ENCODE assay signal across 8 cellular contexts in genomic region chr17:4635823-4636375, GRCh38. TPM values are rescaled to one million over a fixed set of nuclear protein-coding genes. Genes with fewer than 3 reads are reported as not detected.
DNase-seq lines count a peak whose midpoint lies in the region; FAIRE-seq and TF ChIP-seq lines count a peak whose summit lies in the region.

No MANE protein-coding gene starts in this region.

- intact Hi-C loops in tibial artery (cut with DNase I; ENCODE audit: low total_unique reads) = no loop called here

- no peaks in the 10 kb centered on the region for H3K79me2 ChIP-seq in MM.1S (ENCODE audit: low read length)

- DNase-seq in GM19238 (ENCODE audit: insufficient read length, low spot score) (peak; percentile 31), MM.1S (peak; percentile 8), germinal center (ENCODE audit: low spot score) (peak; percentile 56), tibial artery (no peak), ecto neural progenitor cell (ENCODE audit: low spot score) (no peak), small intestine (no peak), NCI-H526 (lab: John Stamatoyannopoulos, UW) (no peak)

- H2AFZ ChIP-seq in MM.1S (ENCODE audit: low read length) = peak overlapping the region; percentile 15; the same call in 1 of the 2 replicates

- WGBS in small intestine, 3 donors = 9 to 13% (median 12%) methylated on average over 9 to 10 of the region's 10 CpGs

- H4K20me1 ChIP-seq in MM.1S (ENCODE audit: insufficient read depth, low read length) = no peaks in the 10 kb centered on the region

- no peak for TF ChIP-seq CTCF in MM.1S (IDR thresholded peaks at IDR 0.05; ENCODE audit: low read length)
- no peak for TF ChIP-seq CTCF in tibial artery (IDR thresholded peaks at IDR 0.05)

- no peaks in the 10 kb centered on the region for H3F3A ChIP-seq in MM.1S (ENCODE audit: insufficient read depth, low read length)

- H3K9ac ChIP-seq in ES-I3 (ENCODE audit: low read depth, low read length) (peak overlapping the region; percentile 11; the same call in 1 of the 2 replicates), MM.1S (ENCODE audit: low read length) (no peak overlapping the region)

- no peak for FAIRE-seq in small intestine (lab: Jason Lieb, UNC)

- no peaks in the 10 kb centered on the region for H3K36me3 ChIP-seq in ES-I3 (ENCODE audit: insufficient read depth, low read length)
- H3K36me3 ChIP-seq in MM.1S (replicated peaks; ENCODE audit: insufficient read depth, low read length) = no peaks in the 10 kb centered on the region
- H3K36me3 ChIP-seq in tibial artery = no peaks in the 10 kb centered on the region
- H3K36me3 ChIP-seq in small intestine (ENCODE audit: control insufficient read depth in 2 of 2, insufficient read depth in 2 of 2, low read length in 2 of 2) = no peaks in the 10 kb centered on the region

- peak overlapping the region; percentile 41; the same call in 1 of the 2 replicates for H3K4me2 ChIP-seq in MM.1S (ENCODE audit: low read depth, low read length)

- H3K27me3 ChIP-seq in MM.1S (replicated peaks; ENCODE audit: insufficient read depth, low read length) (peaks cover 47% of the 10 kb centered on the region), tibial artery (peaks cover 0 to 53% of the 10 kb centered on the region in 2 donors), small intestine (ENCODE audit: control insufficient read depth in 2 of 2, insufficient read depth in 2 of 2, low read length in 2 of 2) (peaks cover 0 to 11% of the 10 kb centered on the region in 2 donors)

- H3K27ac ChIP-seq in MM.1S (ENCODE audit: low read length) (no peak overlapping the region), tibial artery (no peak overlapping the region), small intestine (ENCODE audit: low read depth in 1 of 2, low read length in 1 of 2) (no peak overlapping the region)

- H3K4me1 ChIP-seq in ES-I3 (ENCODE audit: insufficient read depth, low read length) (peaks cover 28% of the 10 kb centered on the region), MM.1S (ENCODE audit: low read length) (peaks cover 4% of the 10 kb centered on the region; the same call in 1 of the 2 replicates), tibial artery (peaks cover 0 to 5% (median 0%) of the 10 kb centered on the region in 4 donors), small intestine (ENCODE audit: control insufficient read depth in 2 of 2, insufficient read depth in 1 of 2, low read depth in 1 of 2, low read length in 1 of 2) (no peaks in the 10 kb centered on the region)

- H3K9me3 ChIP-seq in ES-I3 (ENCODE audit: control insufficient read depth, insufficient read depth, low read length) (no peaks in the 10 kb centered on the region), MM.1S (replicated peaks; ENCODE audit: insufficient read depth, low read length) (no peaks in the 10 kb centered on the region), tibial artery (no peaks in the 10 kb centered on the region), small intestine (ENCODE audit: control insufficient read depth, low read depth) (no peaks in the 10 kb centered on the region)

- H3K9me2 ChIP-seq in MM.1S (replicated peaks; ENCODE audit: insufficient read depth, low read length) = no peaks in the 10 kb centered on the region

- peak overlapping the region; percentile 20; the same call in 1 of the 2 replicates for H3K4me3 ChIP-seq in MM.1S (ENCODE audit: low read length)
- H3K4me3 ChIP-seq in tibial artery = no peak overlapping the region
- H3K4me3 ChIP-seq in small intestine (ENCODE audit: low read depth in 1 of 2, low read length in 2 of 2) = no peak overlapping the region

RNA-seq across cellular contexts. Expression of gene ALOX15, which starts 5.6 kb away (rescaled TPM):
- under 1 TPM in 2 of 3 donors, not detected in 1; 0.15 to 0.27 TPM for polyA plus RNA-seq in small intestine

RNA-seq across cellular contexts. Expression of gene SMTNL2, which starts 51.6 kb away (rescaled TPM):
- polyA plus RNA-seq in small intestine = 1 to 10 TPM in 1 of 3 donors, not detected in 2; 1.5 TPM

Comparison
In these comparisons a context has a peak if more than half of its experiments do, and no peak if none do; other contexts are left out.
1. DNase-seq: peak in GM19238 (single experiment), MM.1S (single experiment) and germinal center (single experiment); none in tibial artery (0 of 2), ecto neural progenitor cell (single experiment), small intestine (single experiment) and NCI-H526 (0 of 2).